21 cellular contexts compared by ENCODE assay signal in genomic region chr2:41711736-41712135, GRCh38.
DNase-seq lines count a peak whose midpoint lies in the region; TF ChIP-seq lines count a peak whose summit lies in the region.
"Had no signal": no experiment of that assay in that cellular context is flagged by ENCODE, and none has a peak within 500 bp of the region (broad histone marks: within the 10 kb centered on the region; RNA-seq: fewer than 3 reads in every experiment).

No MANE protein-coding gene starts in this region.

- in situ Hi-C loops in Caki2 (cut with HindIII; ENCODE audit: low pct_unique_long_range_greater_than_20kb, low sequenced_read_pairs), result no loop called here

- no peaks in the 10 kb centered on the region for H3K9me3 ChIP-seq in OCI-LY3 (ENCODE audit: insufficient read depth, low read length)
- no peaks in the 10 kb centered on the region for H3K9me3 ChIP-seq in trophoblast cell (ENCODE audit: insufficient read depth, low read depth, low read length)

- no peak overlapping the region for H2AK5ac ChIP-seq in trophoblast cell (ENCODE audit: low read length)

- TF ChIP-seq CTCF in OCI-LY3 (IDR thresholded peaks at IDR 0.05; ENCODE audit: low read depth, low read length), result no peak

- no peak overlapping the region for H2BK5ac ChIP-seq in trophoblast cell (ENCODE audit: low read depth, low read length, poor library complexity)

- no peak overlapping the region for H3K9ac ChIP-seq in OCI-LY3 (ENCODE audit: low read length)
- no peak overlapping the region for H3K9ac ChIP-seq in trophoblast cell (ENCODE audit: low read length)
- H3K9ac ChIP-seq: GM23248 had no signal

- H4K8ac ChIP-seq in trophoblast cell (ENCODE audit: low read depth, low read length), result no peak overlapping the region

- no peak overlapping the region for H3K4ac ChIP-seq in trophoblast cell (ENCODE audit: low read depth, low read length)

- H3K23ac ChIP-seq in trophoblast cell (ENCODE audit: low read length), result no peak overlapping the region

- H3K27ac ChIP-seq in OCI-LY3 (ENCODE audit: low read length) (0 out of 2 replicates have a peak overlapping the region, but pooled peaks have one; percentile 90), trophoblast cell (ENCODE audit: low read depth, low read length) (no peak overlapping the region)
- H3K27ac ChIP-seq: GM23248, SK-N-MC had no signal

- H3K18ac ChIP-seq in trophoblast cell (ENCODE audit: low read length), result no peak overlapping the region

- H3K79me2 ChIP-seq in OCI-LY3 (ENCODE audit: low read length) (no peaks in the 10 kb centered on the region), trophoblast cell (ENCODE audit: control insufficient read depth, insufficient read depth, low read length, poor library complexity) (no peaks in the 10 kb centered on the region)

- no peaks in the 10 kb centered on the region for H3K79me1 ChIP-seq in trophoblast cell (ENCODE audit: low read length)

- H3K14ac ChIP-seq in trophoblast cell (ENCODE audit: low read length), result no peak overlapping the region

- WGBS in trophoblast cell (ENCODE audit: extremely low coverage, insufficient coverage, insufficient read length), result no CpG with 5 or more reads among the region's 2 CpGs

- DNase-seq in Caki2 (ENCODE audit: low read depth), result peak; percentile 97
- DNase-seq in glomerular visceral epithelial cell (ENCODE audit: extremely low spot score), result peak; percentile 71
- DNase-seq in trophoblast cell, result peak; percentile 69 to 82
- no peak for DNase-seq in activated CD8-positive, alpha-beta memory T cell treated with anti-CD3 and anti-CD28 coated beads, Interleukin-2, amount 50 U/mL, for 4 hours
- no peak for DNase-seq in D341Med (ENCODE audit: low spot score)
- no peak for DNase-seq in activated naive CD4-positive, alpha-beta T cell treated with Interleukin-2 at 50 U/mL for 16 hours
- DNase-seq in EL, result no peak
- DNase-seq: CD4-positive, CD25-positive, alpha-beta regulatory T cell; DMS 273 treated with DMSO at 0.1 percent for 48 hours; DMS79 treated with DMSO at 0.1 percent for 48 hours; H9; Karpas-422; NCI-H1694; NCI-H2081 treated with DMSO at 0.1 percent for 48 hours; NCI-H446; NCI-H526; SHP77 had no signal

- H3K4me1 ChIP-seq in OCI-LY3 (ENCODE audit: low read length), result peaks cover 63% of the 10 kb centered on the region
- no peaks in the 10 kb centered on the region for H3K4me1 ChIP-seq in trophoblast cell (ENCODE audit: control insufficient read depth in 1 of 2, insufficient read depth in 2 of 2, low read length in 2 of 2)

- no peaks in the 10 kb centered on the region for H4K20me1 ChIP-seq in OCI-LY3 (ENCODE audit: insufficient read depth, low read length)

- H4K91ac ChIP-seq in trophoblast cell (ENCODE audit: low read depth, low read length), result no peak overlapping the region

- H4K12ac ChIP-seq in trophoblast cell (ENCODE audit: low read depth, low read length), result no peak overlapping the region

- no peak overlapping the region for H2BK120ac ChIP-seq in trophoblast cell (ENCODE audit: insufficient read depth, low read length, poor library complexity)

- no peaks in the 10 kb centered on the region for H3K27me3 ChIP-seq in OCI-LY3 (ENCODE audit: low read depth, low read length)
- H3K27me3 ChIP-seq in trophoblast cell (ENCODE audit: insufficient read depth, low read length), result no peaks in the 10 kb centered on the region

- H3K4me2 ChIP-seq in OCI-LY3 (ENCODE audit: low read length) (no peak overlapping the region), trophoblast cell (ENCODE audit: low read length) (no peak overlapping the region)

- H3K4me3 ChIP-seq in OCI-LY3 (ENCODE audit: low read length) (no peak overlapping the region), trophoblast cell (ENCODE audit: low read depth, low read length) (no peak overlapping the region)
- H3K4me3 ChIP-seq: GM12878, GM23248, SK-N-MC had no signal

- no peak overlapping the region for H2BK12ac ChIP-seq in trophoblast cell (ENCODE audit: low read length)

- H2AFZ ChIP-seq in OCI-LY3 (ENCODE audit: low read depth, low read length) (no peak overlapping the region), trophoblast cell (ENCODE audit: insufficient read depth, low read length, poor library complexity) (no peak overlapping the region)
- H2AFZ ChIP-seq: GM23248 had no signal

- H3K36me3 ChIP-seq in OCI-LY3 (replicated peaks; ENCODE audit: low read depth, low read length), result no peaks in the 10 kb centered on the region
- no peaks in the 10 kb centered on the region for H3K36me3 ChIP-seq in trophoblast cell (ENCODE audit: control insufficient read depth in 1 of 2, insufficient read depth in 2 of 2, low read length in 2 of 2)

Comparison
In these comparisons a context has a peak if more than half of its experiments do, and no peak if none do; other contexts are left out.
1. DNase-seq: peak in Caki2 (single experiment), glomerular visceral epithelial cell (single experiment) and trophoblast cell (2 of 2); none in activated CD8-positive, alpha-beta memory T cell treated with anti-CD3 and anti-CD28 coated beads, Interleukin-2, amount 50 U/mL, for 4 hours (single experiment), D341Med (single experiment), activated naive CD4-positive, alpha-beta T cell treated with Interleukin-2 at 50 U/mL for 16 hours (single experiment) and EL (single experiment).